33 cellular contexts compared by ENCODE assay signal in genomic region chr11:101357771-101358170, GRCh38.
"Had no signal": no experiment of that assay in that cellular context is flagged by ENCODE, and none has a peak within 500 bp of the region (broad histone marks: within the 10 kb centered on the region; RNA-seq: fewer than 3 reads in every experiment).

No MANE protein-coding gene starts in this region.

- DNase-seq: Karpas-422, Kasumi-1, KG1, MG63, MM.1S, MV-4-11, NCI-H1048, NCI-H1092, NCI-H1092 treated with DMSO at 0.1 percent for 48 hours, NCI-H1105, NCI-H1105 treated with DMSO at 0.1 percent for 48 hours, NCI-H1417, NCI-H1417 treated with DMSO at 0.1 percent for 48 hours, NCI-H1436, NCI-H1436 treated with DMSO at 0.1 percent for 48 hours, NCI-H146, NCI-H1694, NCI-H1694 treated with DMSO at 0.1 percent for 48 hours, NCI-H187, NCI-H187 treated with DMSO at 0.1 percent for 48 hours, NCI-H1930, NCI-H2029, NCI-H2029 treated with DMSO at 0.1 percent for 48 hours, NCI-H2081, NCI-H2081 treated with DMSO at 0.1 percent for 48 hours, NCI-H2107, NCI-H2171, NCI-H2171 treated with DMSO at 0.1 percent for 48 hours, NCI-H2227 treated with DMSO at 0.1 percent for 48 hours, NCI-H226, NCI-H345, NCI-H446, NCI-H446 treated with DMSO at 0.1 percent for 48 hours had no signal
